In the genomic region with DNA sequence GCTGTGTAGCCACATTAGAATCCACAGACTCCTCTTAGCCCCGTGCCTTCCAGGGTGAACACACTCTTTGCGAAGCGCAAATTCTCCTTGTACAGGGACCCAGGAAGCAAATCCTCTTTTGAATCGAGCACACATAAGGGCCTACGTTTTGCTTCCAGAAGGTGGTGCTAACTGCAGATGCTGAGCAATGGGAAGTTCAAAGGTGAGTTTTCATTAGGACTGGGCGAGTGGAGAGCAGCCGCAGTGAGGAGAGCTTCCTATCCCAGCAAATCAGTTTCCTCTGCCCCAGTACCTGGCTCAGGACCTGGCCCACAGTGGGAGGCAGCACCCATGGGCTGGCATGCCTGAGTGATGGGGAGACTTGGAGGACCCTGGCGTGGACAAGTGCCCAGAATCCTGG, we compare ENCODE assay signal across 20 cellular contexts. TPM values are rescaled to one million over a fixed set of nuclear protein-coding genes. Genes with fewer than 3 reads are reported as not detected.
DNase-seq lines count a peak whose midpoint lies in the region; ATAC-seq, FAIRE-seq and TF ChIP-seq lines count a peak whose summit lies in the region.
"Had no signal": no experiment of that assay in that cellular context is flagged by ENCODE, and none has a peak within 500 bp of the region (broad histone marks: within the 10 kb centered on the region; RNA-seq: fewer than 3 reads in every experiment).

No MANE protein-coding gene starts in this region.

- H3K27me3 Mint-ChIP-seq in WTC11 (ENCODE audit: low read depth): no peaks in the 10 kb centered on the region

- no peak for TF ChIP-seq POLR2A in HepG2 (IDR thresholded peaks at IDR 0.05; ENCODE audit: insufficient read depth in 1 of 2, low read depth in 2 of 2, low read length in 2 of 2)
- no peak for TF ChIP-seq POLR2A in sigmoid colon (IDR thresholded peaks at IDR 0.05)

- no peaks in the 10 kb centered on the region for H3K36me3 ChIP-seq in HepG2 (replicated peaks in 1 of 2; ENCODE audit: control insufficient read depth in 1 of 2, insufficient read depth in 2 of 2, low read length in 2 of 2)
- no peaks in the 10 kb centered on the region for H3K36me3 ChIP-seq in sigmoid colon

- TF ChIP-seq EP300 in HepG2 (IDR thresholded peaks at IDR 0.05; ENCODE audit: low read depth in 2 of 2, low read length in 2 of 2): no peak
- no peak for TF ChIP-seq EP300 in HepG2 (CRISPR knock-in tag; IDR thresholded peaks at IDR 0.05; ENCODE audit: borderline replicate concordance)
- no peak for TF ChIP-seq EP300 in sigmoid colon (IDR thresholded peaks at IDR 0.05)

- no TSS peak for BruUV-seq in HepG2 (replicated peaks; lab: Mats Ljungman, UMichigan)

- H3K9me3 ChIP-seq in HepG2 (ENCODE audit: low read length): no peaks in the 10 kb centered on the region
- no peaks in the 10 kb centered on the region for H3K9me3 ChIP-seq in sigmoid colon

- in situ Hi-C loops in HepG2 (cut with HindIII; ENCODE audit: extremely low pct_ligation_motif_present, low pct_unique_long_range_greater_than_20kb): no loop called here

- POLR2A ChIA-PET in WTC11 (lab: Charles Lee) (no interaction called here), HepG2 (lab: Yijun Ruan, JAX) (no interaction called here)

- CTCF ChIA-PET in WTC11 (lab: Charles Lee): interaction anchor here (0.5 to 5.3 kb wide), 24 partner anchors 9 to 429 kb away, joined by 3 to 46 read pairs (median 4); no protein-coding TSS in a partner anchor
- CTCF ChIA-PET in HepG2 (lab: Yijun Ruan, JAX; ENCODE audit: low intra/inter-chr PET ratio, low total read pairs): interaction anchor here (0.9 kb wide), 1 partner anchor 325 kb away, joined by 5 read pairs; no protein-coding TSS in a partner anchor

- no peak overlapping the region for H3K9ac ChIP-seq in HepG2 (ENCODE audit: insufficient read depth, low read depth, low read length)
- H3K9ac ChIP-seq: KMS-11 had no signal

- H3K79me2 ChIP-seq in HepG2 (ENCODE audit: insufficient read depth, low read length): no peaks in the 10 kb centered on the region

- H3K4me1 ChIP-seq in HepG2 (ENCODE audit: insufficient read depth, low read length): no peaks in the 10 kb centered on the region
- peaks cover 0 to 19% (median 10%) of the 10 kb centered on the region in 4 donors for H3K4me1 ChIP-seq in sigmoid colon

- no peak overlapping the region for H3K4me3 ChIP-seq in HepG2 (replicated peaks in 1 of 3; ENCODE audit: insufficient read depth in 1 of 3, low read depth in 2 of 3, low read length in 3 of 3)
- H3K4me3 ChIP-seq in sigmoid colon: no peak overlapping the region

- no peaks in the 10 kb centered on the region for H4K20me1 ChIP-seq in HepG2 (ENCODE audit: insufficient read depth, low read length)

- no peaks in the 10 kb centered on the region for H3K9me3 Mint-ChIP-seq in WTC11
- H3K9me3 Mint-ChIP-seq: activated T-helper 2 cell treated with anti-CD3 and anti-CD28 coated beads, Interferon-gamma antibody, Interleukin-2, Interleukin-4, amounts not matched to agents 10 μg/mL and 5 μg/mL and 100 μg/mL, durations not matched to agents 14 hours and 24 hours and 36 hours; CD4-positive, alpha-beta T cell had no signal

- FAIRE-seq in HepG2 (lab: Jason Lieb, UNC): peak; percentile 77
- FAIRE-seq: bronchial epithelial cell, keratinocyte, urothelium cell line had no signal

- H3K27me3 ChIP-seq in HepG2 (ENCODE audit: control insufficient read depth in 1 of 2, insufficient read depth in 2 of 2, low read length in 2 of 2): peaks cover 2 to 15% of the 10 kb centered on the region in 2 experiments; a peak in 2 of 5 replicates
- H3K27me3 ChIP-seq in sigmoid colon: no peaks in the 10 kb centered on the region

- TF ChIP-seq RAD21 in HepG2 (CRISPR knock-in tag; IDR thresholded peaks at IDR 0.05): no peak; the same call in 1 of the 2 replicates

- H2AFZ ChIP-seq in HepG2 (ENCODE audit: low read length): no peak overlapping the region

- H3K27ac ChIP-seq in HepG2 (ENCODE audit: extremely low read length, insufficient read depth, low read length) (no peak overlapping the region), sigmoid colon (no peak overlapping the region)
- H3K27ac ChIP-seq: KMS-11 had no signal

- peak; percentile 54 for ATAC-seq in WTC11
- peak; percentile 95 for ATAC-seq in HepG2
- ATAC-seq in GM21825 (IDR thresholded peaks at IDR 0.05; ENCODE audit: unreplicated experiment): no peak
- ATAC-seq in GM18870 (IDR thresholded peaks at IDR 0.05; ENCODE audit: unreplicated experiment): no peak
- ATAC-seq: stimulated activated naive CD8-positive, alpha-beta T cell treated with anti-CD3 and anti-CD28 coated beads, Interleukin-15, Interleukin-2, amounts not matched to agents 100 U/mL and 50 U/mL, for 24 hours had no signal

- intact Hi-C loops in HepG2 (cut with micrococcal nuclease; ENCODE audit: unreplicated experiment): loop anchor here (1.0 kb wide), 1 partner anchor 325 kb away; no protein-coding TSS in a partner anchor
- intact Hi-C loops in sigmoid colon (cut with DNase I): no loop called here

- H3K4me2 ChIP-seq in HepG2 (ENCODE audit: low read depth, low read length): no peak overlapping the region
- H3K4me2 ChIP-seq: KMS-11 had no signal

- DNase-seq in NCI-H510A treated with DMSO at 0.1 percent for 48 hours (lab: John Stamatoyannopoulos, UW) (peak; percentile 32), NCI-H510A (lab: John Stamatoyannopoulos, UW) (no peak), WTC11 (ENCODE audit: low spot score) (no peak), HepG2 (ENCODE audit: low spot score) (peak; percentile 44), sigmoid colon (no peak), NCI-H146 (lab: John Stamatoyannopoulos, UW) (no peak)
- DNase-seq: CD4-positive, alpha-beta T cell; NCI-H1417 treated with DMSO at 0.1 percent for 48 hours; NK-92 treated with Interleukin-12 subunit alpha and Interleukin-12 subunit beta, amount 100 ng/mL, for 24 hours; SHP77; stimulated activated naive CD8-positive, alpha-beta T cell treated with anti-CD3 and anti-CD28 coated beads, Interleukin-15, Interleukin-2, amounts not matched to agents 100 U/mL and 50 U/mL, for 24 hours had no signal

- no peak overlapping the region for H3K4me3 Mint-ChIP-seq in WTC11
- H3K4me3 Mint-ChIP-seq: CD4-positive, alpha-beta T cell had no signal

- H3K27ac Mint-ChIP-seq in WTC11: no peak overlapping the region
- H3K27ac Mint-ChIP-seq: activated T-helper 2 cell treated with anti-CD3 and anti-CD28 coated beads, Interferon-gamma antibody, Interleukin-2, Interleukin-4, amounts not matched to agents 10 μg/mL and 5 μg/mL and 100 μg/mL, durations not matched to agents 14 hours and 24 hours and 36 hours; CD4-positive, alpha-beta T cell had no signal

- no peaks in the 10 kb centered on the region for H3K36me3 Mint-ChIP-seq in WTC11

- WGBS in HepG2 (ENCODE audit: low lambda C conversion rate): 35% methylated on average over 6 of the region's 8 CpGs
- WGBS in sigmoid colon, 2 donors: 43 to 54% methylated on average over 8 of the region's 8 CpGs

- no peak; the same call in 1 of the 2 replicates for TF ChIP-seq CTCF in WTC11 (IDR thresholded peaks at IDR 0.05)
- TF ChIP-seq CTCF in HepG2 (CRISPR knock-in tag; IDR thresholded peaks at IDR 0.05): peak; percentile 62
- no peak for TF ChIP-seq CTCF in sigmoid colon (IDR thresholded peaks at IDR 0.05)

- peaks cover 45% of the 10 kb centered on the region for H3K4me1 Mint-ChIP-seq in WTC11

TF ChIP-seq in WTC11, 78 proteins besides CTCF, POLR2A, EP300 and RAD21 (continues in another document):
- no peak for TF ChIP-seq NR2C2 (CRISPR knock-in tag; IDR thresholded peaks at IDR 0.05)

TF ChIP-seq in HepG2, 621 proteins besides CTCF, POLR2A, EP300 and RAD21:
- no peak for TF ChIP-seq ZFP82 (CRISPR knock-in tag; IDR thresholded peaks at IDR 0.05; ENCODE audit: borderline replicate concordance)
- peak; percentile 71 for TF ChIP-seq NR2C2 (CRISPR knock-in tag; IDR thresholded peaks at IDR 0.05; ENCODE audit: borderline replicate concordance)
- peak; percentile 55 for TF ChIP-seq STAG1 (CRISPR knock-in tag; IDR thresholded peaks at IDR 0.05)
- peak; percentile 74 for TF ChIP-seq HNF4A (CRISPR knock-in tag; IDR thresholded peaks at IDR 0.05)
- no peak for TF ChIP-seq MTF1 (CRISPR knock-in tag; IDR thresholded peaks at IDR 0.05)
- peak; percentile 77; the same call in 1 of the 2 replicates for TF ChIP-seq HNF4G (IDR thresholded peaks at IDR 0.05; ENCODE audit: borderline replicate concordance, low read depth, low read length)
- no peak for TF ChIP-seq HNF4G (CRISPR knock-in tag; IDR thresholded peaks at IDR 0.05; ENCODE audit: borderline replicate concordance, low read depth)
- TF ChIP-seq SMC3 (IDR thresholded peaks at IDR 0.05; ENCODE audit: low read length): peak; percentile 48; the same call in 1 of the 2 replicates
- no peak for TF ChIP-seq ATF1 (CRISPR knock-in tag; IDR thresholded peaks at IDR 0.05)
- TF ChIP-seq NR2F6 (IDR thresholded peaks at IDR 0.05): peak; percentile 52
- TF ChIP-seq NR2F6 (CRISPR knock-in tag; IDR thresholded peaks at IDR 0.05): peak; percentile 55; the same call in 1 of the 2 replicates
TF ChIP-seq in HepG2: peak in this region for 6.

RNA-seq across cellular contexts. Expression of a gene that starts 23.5 kb away (rescaled TPM):
- total RNA-seq in WTC11 (2021) (0.05 to 0.07 TPM (median 0.07 TPM) in 3 replicates), HepG2 (2016; rRNA removed; fragmentation: Illumina TruSeq; extraction: Trizol) (not detected in 2 replicates), sigmoid colon (not detected)
- total RNA-seq in HepG2 (2016; cell fraction: cytosol; rRNA removed; fragmentation: Illumina TruSeq; extraction: Trizol; ENCODE audit: low read depth): not detected in 2 replicates
- total RNA-seq in HepG2 (2016; cell fraction: insoluble cytoplasmic fraction; rRNA removed; fragmentation: Illumina TruSeq; extraction: Trizol): not detected in 2 replicates
- total RNA-seq in HepG2 (2016; cell fraction: membrane; rRNA removed; fragmentation: Illumina TruSeq; extraction: Trizol): not detected in 2 replicates
- total RNA-seq in HepG2 (2016; cell fraction: nucleus; rRNA removed; fragmentation: Illumina TruSeq; extraction: Trizol): not detected in 2 replicates
- polyA plus RNA-seq in HepG2 (2011; rRNA removed) (not detected in 2 replicates), sigmoid colon (not detected)
- not detected in 2 replicates for polyA plus RNA-seq in HepG2 (2011; cell fraction: cytosol; rRNA removed)
- not detected in 2 replicates for polyA plus RNA-seq in HepG2 (2011; cell fraction: nucleus; rRNA removed)
- not detected in 2 replicates for polyA plus RNA-seq in HepG2 (2012)
- not detected in 2 replicates for polyA plus RNA-seq in HepG2 (2016; cell fraction: cytosol; fragmentation: Illumina TruSeq; extraction: Trizol; ENCODE audit: low read depth)
- not detected in 2 replicates for polyA plus RNA-seq in HepG2 (2016; cell fraction: insoluble cytoplasmic fraction; fragmentation: Illumina TruSeq; extraction: Trizol; ENCODE audit: low read depth)
- not detected in 2 replicates for polyA plus RNA-seq in HepG2 (2016; cell fraction: membrane; fragmentation: Illumina TruSeq; extraction: Trizol; ENCODE audit: low read depth)
- polyA plus RNA-seq in HepG2 (2016; cell fraction: nucleus; fragmentation: Illumina TruSeq; extraction: Trizol; ENCODE audit: insufficient read depth, low read depth): not detected in 2 replicates
- polyA minus RNA-seq in HepG2 (2011; rRNA and poly(A)+ RNA removed; ENCODE audit: low replicate concordance): not detected in 2 replicates
- polyA minus RNA-seq in HepG2 (2011; cell fraction: cytosol; rRNA and poly(A)+ RNA removed): not detected in 2 replicates
- polyA minus RNA-seq in HepG2 (2011; cell fraction: nucleus; rRNA and poly(A)+ RNA removed): not detected in 2 replicates
- total RNA-seq: activated T-helper 2 cell treated with anti-CD3 and anti-CD28 coated beads, Interferon-gamma antibody, Interleukin-2, Interleukin-4, amounts not matched to agents 10 μg/mL and 5 μg/mL and 100 μg/mL, durations not matched to agents 14 hours and 24 hours and 36 hours; bronchial epithelial cell; CD4-positive, alpha-beta T cell; renal cortical epithelial cell; T-helper 1 cell treated with Interleukin-12 subunit alpha and Interleukin-12 subunit beta and Interleukin-4 antibody, amounts not matched to agents 30 ng/mL and 1 ng/mL, for 36 hours had no signal
- polyA plus RNA-seq: keratinocyte had no signal

Comparison
In these comparisons a context has a peak if more than half of its experiments do, and no peak if none do; other contexts are left out.
1. DNase-seq: peak in NCI-H510A treated with DMSO at 0.1 percent for 48 hours (single experiment) and HepG2 (single experiment); none in NCI-H510A (single experiment), WTC11 (single experiment), sigmoid colon (single experiment) and NCI-H146 (single experiment).
2. ATAC-seq: peak in WTC11 (single experiment) and HepG2 (single experiment); none in GM21825 (single experiment) and GM18870 (single experiment).